In the genomic region with DNA sequence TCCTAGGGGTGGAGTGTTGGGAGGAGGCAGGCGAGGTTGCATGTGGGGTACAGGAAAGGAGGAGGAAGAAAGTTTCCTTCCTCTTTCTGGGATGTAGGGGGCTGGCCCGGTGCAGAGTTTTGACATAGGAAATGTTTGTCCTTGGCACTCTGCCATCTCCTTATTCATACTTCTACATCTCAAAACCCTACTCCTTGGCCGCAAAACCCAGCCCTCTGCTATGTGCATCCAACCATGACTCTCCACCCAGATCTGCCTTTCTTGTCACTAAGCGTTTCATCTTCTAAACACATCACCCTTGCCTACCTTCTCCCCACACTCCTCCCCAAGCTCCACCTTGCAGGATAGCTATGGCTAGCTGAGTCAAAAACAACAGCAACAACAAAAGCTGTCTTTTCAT, we compare ENCODE assay signal across 8 cellular contexts. TPM values are rescaled to one million over a fixed set of nuclear protein-coding genes. Genes with fewer than 3 reads are reported as not detected.
DNase-seq lines count a peak whose midpoint lies in the region; ATAC-seq, FAIRE-seq and TF ChIP-seq lines count a peak whose summit lies in the region.
"Not testable (repeated sequence)": the region's sequence is repeated elsewhere in the genome, so short reads cannot be mapped to it uniquely, and the experiment has no call there.

No MANE protein-coding gene starts in this region.

- not testable (repeated sequence) for H3K36me3 ChIP-seq in astrocyte (ENCODE audit: insufficient read depth, low read length); right atrium auricular region

- peak overlapping the region; percentile 74 for H3K4me3 Mint-ChIP-seq in CD4-positive, alpha-beta T cell
- H3K4me3 Mint-ChIP-seq in activated CD4-positive, alpha-beta T cell treated with anti-CD3 and anti-CD28 coated beads for 36 hours; astrocyte (ENCODE audit: unreplicated experiment): not testable (repeated sequence)

- FAIRE-seq in astrocyte (lab: Jason Lieb, UNC) = not testable (repeated sequence)

- H3K79me2 ChIP-seq in astrocyte (ENCODE audit: insufficient read depth, low read length) = not testable (repeated sequence)

- H3K4me1 Mint-ChIP-seq in CD4-positive, alpha-beta T cell (ENCODE audit: low read depth) = peaks cover 60% of the 10 kb centered on the region
- H3K4me1 Mint-ChIP-seq in activated CD4-positive, alpha-beta T cell treated with anti-CD3 and anti-CD28 coated beads for 36 hours = peaks cover 47% of the 10 kb centered on the region
- peaks cover 19% of the 10 kb centered on the region for H3K4me1 Mint-ChIP-seq in astrocyte (ENCODE audit: low read depth, unreplicated experiment)

- H3K27ac ChIP-seq in CD4-positive, alpha-beta T cell (ENCODE audit: low read depth, low read length); astrocyte (ENCODE audit: low read depth, low read length); right atrium auricular region: not testable (repeated sequence)

- H3K4me3 ChIP-seq in astrocyte (ENCODE audit: insufficient read depth, low read depth, low read length); right atrium auricular region: not testable (repeated sequence)

- H3K9me3 Mint-ChIP-seq in CD4-positive, alpha-beta T cell; activated CD4-positive, alpha-beta T cell treated with anti-CD3 and anti-CD28 coated beads for 36 hours (ENCODE audit: low read depth); astrocyte (ENCODE audit: unreplicated experiment): not testable (repeated sequence)

- peak; percentile 8 to 69 (median 42) for DNase-seq in CD4-positive, alpha-beta T cell
- DNase-seq in NCI-H187 (lab: John Stamatoyannopoulos, UW) (peak; percentile 24 to 35), astrocyte (ENCODE audit: low read depth) (peak; percentile 39), right atrium auricular region (ENCODE audit: low spot score) (peak; percentile 67)
- DNase-seq in activated CD4-positive, alpha-beta T cell treated with anti-CD3 and anti-CD28 coated beads for 36 hours = peak; percentile 83
- DNase-seq in stimulated activated CD4-positive, alpha-beta T cell treated with anti-CD3 and anti-CD28 coated beads, Interleukin-2, amount 100 ng/mL, for 24 hours = peak; percentile 35 to 46

- not testable (repeated sequence) for TF ChIP-seq CTCF in CD4-positive, alpha-beta T cell (IDR thresholded peaks at IDR 0.05); astrocyte (IDR thresholded peaks at IDR 0.05; ENCODE audit: insufficient read depth, low read depth, low read length); right atrium auricular region (IDR thresholded peaks at IDR 0.05)

- H3K27ac Mint-ChIP-seq in CD4-positive, alpha-beta T cell = peak overlapping the region; percentile 84
- H3K27ac Mint-ChIP-seq in activated CD4-positive, alpha-beta T cell treated with anti-CD3 and anti-CD28 coated beads for 36 hours = peak overlapping the region; percentile 74
- H3K27ac Mint-ChIP-seq in astrocyte (ENCODE audit: unreplicated experiment) = not testable (repeated sequence)

- H3K4me1 ChIP-seq in astrocyte (ENCODE audit: insufficient read depth, low read length) = not testable (repeated sequence)
- H3K4me1 ChIP-seq in right atrium auricular region = peaks cover 0 to 16% of the 10 kb centered on the region in 2 donors

- ATAC-seq in CD4-positive, alpha-beta T cell (ENCODE audit: poor library complexity) = peak; percentile 91
- ATAC-seq in GM19328 (IDR thresholded peaks at IDR 0.05; ENCODE audit: unreplicated experiment) (peak; percentile 96), HG02981 (IDR thresholded peaks at IDR 0.05; ENCODE audit: unreplicated experiment) (peak; percentile 97)
- ATAC-seq in activated CD4-positive, alpha-beta T cell treated with anti-CD3 and anti-CD28 coated beads for 36 hours = peak; percentile 99

- CTCF ChIA-PET in CD4-positive, alpha-beta T cell (lab: Charles Lee) = not testable (repeated sequence)
- CTCF ChIA-PET in activated CD4-positive, alpha-beta T cell treated with anti-CD3 and anti-CD28 coated beads for 36 hours (lab: Charles Lee) = interaction anchor here (0.6 to 1.2 kb wide), 2 partner anchors 124 to 142 kb away, joined by 3 read pairs; no protein-coding TSS in a partner anchor

- POLR2A ChIA-PET in CD4-positive, alpha-beta T cell (lab: Charles Lee) = interaction anchor here (2.0 kb wide), 1 partner anchor 72 kb away, joined by 8 read pairs; a partner anchor contains a TSS
- POLR2A ChIA-PET in activated CD4-positive, alpha-beta T cell treated with anti-CD3 and anti-CD28 coated beads for 36 hours (lab: Charles Lee) = not testable (repeated sequence)

- H3K27me3 Mint-ChIP-seq in CD4-positive, alpha-beta T cell; activated CD4-positive, alpha-beta T cell treated with anti-CD3 and anti-CD28 coated beads for 36 hours; astrocyte (ENCODE audit: low read depth, unreplicated experiment): not testable (repeated sequence)

- not testable (repeated sequence) for H4K20me1 ChIP-seq in astrocyte (ENCODE audit: insufficient read depth, low read length)

- not testable (repeated sequence) for H3K9ac ChIP-seq in astrocyte (ENCODE audit: low read length)

- not testable (repeated sequence) for H3K36me3 Mint-ChIP-seq in CD4-positive, alpha-beta T cell (ENCODE audit: low read depth); activated CD4-positive, alpha-beta T cell treated with anti-CD3 and anti-CD28 coated beads for 36 hours (ENCODE audit: low read depth); astrocyte (ENCODE audit: low read depth, unreplicated experiment)

- not testable (repeated sequence) for H3K9me3 ChIP-seq in CD4-positive, alpha-beta T cell (ENCODE audit: control insufficient read depth, low read length); astrocyte (ENCODE audit: insufficient read depth, low read depth, low read length); right atrium auricular region

- H3K4me2 ChIP-seq in astrocyte (ENCODE audit: low read length) = not testable (repeated sequence)

- H3K27me3 ChIP-seq in CD4-positive, alpha-beta T cell (ENCODE audit: control insufficient read depth, insufficient read depth, low read length); astrocyte (ENCODE audit: insufficient read depth, low read length); right atrium auricular region: not testable (repeated sequence)

- intact Hi-C loops in CD4-positive, alpha-beta T cell (cut with DNase I, micrococcal nuclease) = loop anchor here (5.0 to 10.0 kb wide), 4 partner anchors 42 to 72 kb away; a partner anchor contains a TSS
- intact Hi-C loops in activated CD4-positive, alpha-beta T cell treated with anti-CD3 and anti-CD28 coated beads for 36 hours (cut with DNase I, micrococcal nuclease) = loop anchor here (1.0 to 10.0 kb wide), 4 partner anchors 42 to 72 kb away; a partner anchor contains a TSS

- not testable (repeated sequence) for H2AFZ ChIP-seq in astrocyte (ENCODE audit: low read depth, low read length)

RNA-seq across cellular contexts. Expression of a gene that starts 48.1 kb away (rescaled TPM):
- 10 to 100 TPM; 19.9 to 20.0 TPM for total RNA-seq in CD4-positive, alpha-beta T cell
- total RNA-seq in activated CD4-positive, alpha-beta T cell treated with anti-CD3 and anti-CD28 coated beads for 36 hours = 10 to 100 TPM; 20.9 to 22.1 TPM
- total RNA-seq in astrocyte (26.2 and 28.2 TPM in 2 replicates), right atrium auricular region (1 to 10 TPM; 7.6 to 9.0 TPM)

Comparison
In these comparisons a context has a peak if more than half of its experiments do, and no peak if none do; other contexts are left out.
1. DNase-seq: peak in every context shown above with its lines; median percentile 83 in activated CD4-positive, alpha-beta T cell treated with anti-CD3 and anti-CD28 coated beads for 36 hours; 67 in right atrium auricular region; 42 in CD4-positive, alpha-beta T cell; 40 in stimulated activated CD4-positive, alpha-beta T cell treated with anti-CD3 and anti-CD28 coated beads, Interleukin-2, amount 100 ng/mL, for 24 hours; 39 in astrocyte; 30 in NCI-H187.